15 cellular contexts compared by ENCODE assay signal in genomic region chr2:201152999-201153398, GRCh38. TPM values are rescaled to one million over a fixed set of nuclear protein-coding genes. Genes with fewer than 3 reads are reported as not detected.
DNase-seq lines count a peak whose midpoint lies in the region; ATAC-seq and TF ChIP-seq lines count a peak whose summit lies in the region.
"Had no signal": no experiment of that assay in that cellular context is flagged by ENCODE, and none has a peak within 500 bp of the region (broad histone marks: within the 10 kb centered on the region; RNA-seq: fewer than 3 reads in every experiment).

No MANE protein-coding gene starts in this region.

- H3K4me1 ChIP-seq in GM23248 (ENCODE audit: insufficient read depth) (peaks cover 43% of the 10 kb centered on the region), Peyer's patch (peaks cover 0 to 59% (median 6%) of the 10 kb centered on the region in 4 donors), esophagus muscularis mucosa (peaks cover 55 to 70% (median 63%) of the 10 kb centered on the region in 4 donors), smooth muscle cell (ENCODE audit: low read depth) (peaks cover 14% of the 10 kb centered on the region)
- H3K4me1 ChIP-seq: parathyroid adenoma had no signal

- H3K9me2 ChIP-seq in GM23248 (ENCODE audit: insufficient read depth), result no peaks in the 10 kb centered on the region

- peaks cover 55% of the 10 kb centered on the region for H3K79me2 ChIP-seq in GM23248 (ENCODE audit: insufficient read depth)
- H3K79me2 ChIP-seq in smooth muscle cell (ENCODE audit: low read depth), result no peaks in the 10 kb centered on the region
- H3K79me2 ChIP-seq: parathyroid adenoma had no signal

- peak overlapping the region; percentile 91 for H3K27ac ChIP-seq in GM23248
- H3K27ac ChIP-seq in Peyer's patch, result peak overlapping the region in 3 of 4 donors; percentile 6 to 87 (median 60)
- peak overlapping the region; percentile 79 to 87 (median 82) for H3K27ac ChIP-seq in esophagus muscularis mucosa (replicated peaks in 1 of 4)
- H3K27ac ChIP-seq in smooth muscle cell (ENCODE audit: low read depth), result peak overlapping the region; percentile 96
- H3K27ac ChIP-seq: parathyroid adenoma had no signal

- H3K27me3 ChIP-seq in GM23248 (replicated peaks; ENCODE audit: insufficient read depth) (no peaks in the 10 kb centered on the region), Peyer's patch (no peaks in the 10 kb centered on the region), esophagus muscularis mucosa (no peaks in the 10 kb centered on the region), smooth muscle cell (ENCODE audit: low read depth) (no peaks in the 10 kb centered on the region)
- H3K27me3 ChIP-seq: body of pancreas, MG63, SJSA1 had no signal

- H3K36me3 ChIP-seq in GM23248 (ENCODE audit: low read depth), result peaks cover 28% of the 10 kb centered on the region; the same call in 1 of the 2 replicates
- peaks cover 0 to 66% (median 2%) of the 10 kb centered on the region in 3 donors for H3K36me3 ChIP-seq in Peyer's patch
- H3K36me3 ChIP-seq in esophagus muscularis mucosa, result peaks cover 39 to 94% (median 72%) of the 10 kb centered on the region in 4 donors
- no peaks in the 10 kb centered on the region for H3K36me3 ChIP-seq in smooth muscle cell (ENCODE audit: low read depth)

- H2AFZ ChIP-seq in GM23248, result no peak overlapping the region
- H2AFZ ChIP-seq in smooth muscle cell (ENCODE audit: low read depth), result no peak overlapping the region
- H2AFZ ChIP-seq: parathyroid adenoma had no signal

- H3K9me3 ChIP-seq in GM23248 (ENCODE audit: low read depth), result no peaks in the 10 kb centered on the region
- H3K9me3 ChIP-seq in Peyer's patch, result no peaks in the 10 kb centered on the region
- no peaks in the 10 kb centered on the region for H3K9me3 ChIP-seq in esophagus muscularis mucosa
- no peaks in the 10 kb centered on the region for H3K9me3 ChIP-seq in smooth muscle cell (replicated peaks; ENCODE audit: low read depth)
- H3K9me3 ChIP-seq: body of pancreas, MG63, SJSA1 had no signal

- DNase-seq in GM23248 (no peak), Peyer's patch (no peak), esophagus muscularis mucosa (ENCODE audit: extremely low spot score) (no peak), smooth muscle cell (lab: John Stamatoyannopoulos, UW; ENCODE audit: unreplicated experiment) (no peak), activated gamma-delta T cell (lab: John Stamatoyannopoulos, UW) (no peak), T1000 (lab: John Stamatoyannopoulos, UW) (no peak)
- DNase-seq: activated CD4-positive, alpha-beta T cell treated with anti-CD3 and anti-CD28 coated beads, Interleukin-2, amount 50 U/mL, for 1 hour; body of pancreas; DMS79 treated with DMSO at 0.1 percent for 48 hours; islet precursor cell; MG63; NCI-H510A had no signal

- no peak for TF ChIP-seq CTCF in Peyer's patch (IDR thresholded peaks at IDR 0.05)
- no peak for TF ChIP-seq CTCF in esophagus muscularis mucosa (IDR thresholded peaks at IDR 0.05)
- no peak for TF ChIP-seq CTCF in smooth muscle cell (IDR thresholded peaks at IDR 0.05; ENCODE audit: borderline replicate concordance, insufficient read depth, poor library complexity, severe bottlenecking)

- H4K20me1 ChIP-seq in GM23248 (ENCODE audit: insufficient read depth), result no peaks in the 10 kb centered on the region
- no peaks in the 10 kb centered on the region for H4K20me1 ChIP-seq in smooth muscle cell (ENCODE audit: low read depth)

- no peak overlapping the region for H3K4me3 ChIP-seq in GM23248
- H3K4me3 ChIP-seq in Peyer's patch, result no peak overlapping the region
- H3K4me3 ChIP-seq in esophagus muscularis mucosa, result no peak overlapping the region
- H3K4me3 ChIP-seq in smooth muscle cell, result no peak overlapping the region
- H3K4me3 ChIP-seq: body of pancreas, MG63, SJSA1 had no signal

- peaks cover 60% of the 10 kb centered on the region for H3F3A ChIP-seq in GM23248 (ENCODE audit: insufficient read depth)
- H3F3A ChIP-seq in smooth muscle cell (ENCODE audit: low read depth), result peaks cover 14% of the 10 kb centered on the region

- TF ChIP-seq EP300 in esophagus muscularis mucosa (IDR thresholded peaks at IDR 0.05), result no peak

- H3K4me2 ChIP-seq in GM23248 (ENCODE audit: unreplicated experiment), result no peak overlapping the region
- no peak overlapping the region for H3K4me2 ChIP-seq in smooth muscle cell

- H3K9ac ChIP-seq in GM23248 (no peak overlapping the region), smooth muscle cell (ENCODE audit: low read depth) (no peak overlapping the region)
- H3K9ac ChIP-seq: parathyroid adenoma had no signal

- in situ Hi-C loops in GM23248 (cut with MboI), result no loop called here

- TF ChIP-seq POLR2A in Peyer's patch (IDR thresholded peaks at IDR 0.05) (no peak), esophagus muscularis mucosa (IDR thresholded peaks at IDR 0.05; ENCODE audit: low read depth) (no peak)

- no peak for ATAC-seq in GM18502 (IDR thresholded peaks at IDR 0.05; ENCODE audit: poor library complexity, unreplicated experiment)
- ATAC-seq: body of pancreas had no signal

- 100% methylated on average over 1 of the region's 1 CpG for WGBS in GM23248 (ENCODE audit: low coverage in 1 of 2, low lambda C conversion rate in 2 of 2, missing lambda C conversion rate in 2 of 2), 2 experiments
- no CpG with 5 or more reads among the region's 1 CpG for WGBS in esophagus muscularis mucosa
- 100% methylated on average over 1 of the region's 1 CpG for WGBS in smooth muscle cell (ENCODE audit: low lambda C conversion rate)

- intact Hi-C loops in esophagus muscularis mucosa (cut with DNase I), result loop anchor here (5.0 kb wide), 1 partner anchor 86 kb away; no protein-coding TSS in a partner anchor

RNA-seq across cellular contexts. Expression of gene CASP10, which starts 29.9 kb away (rescaled TPM):
- 5.1 and 5.2 TPM in 2 replicates for total RNA-seq in GM23248 (2014; rRNA removed; shearing (Covaris generic))
- polyA plus RNA-seq in GM23248 (2016; fragmentation: Nextera tagmentation; extraction: Ambion mirVana) (2.8 and 2.9 TPM in 2 replicates), smooth muscle cell (0.86 and 1.1 TPM in 2 replicates)
- total RNA-seq in Peyer's patch (10 to 100 TPM; 38.2 to 71.1 (median 46.2) TPM), esophagus muscularis mucosa (1 to 10 TPM; 2.2 to 7.3 (median 4.3) TPM), smooth muscle cell (0.36 and 0.90 TPM in 2 replicates)

RNA-seq across cellular contexts. Expression of gene CFLAR, which starts 37.0 kb away (rescaled TPM):
- total RNA-seq in GM23248 (2014; rRNA removed; shearing (Covaris generic)), result 47.2 and 64.7 TPM in 2 replicates
- polyA plus RNA-seq in GM23248 (2016; fragmentation: Nextera tagmentation; extraction: Ambion mirVana), result 43.6 and 46.1 TPM in 2 replicates
- total RNA-seq in Peyer's patch, result 100 to 1,000 TPM; 157 to 526 (median 297) TPM
- total RNA-seq in esophagus muscularis mucosa, result 100 to 1,000 TPM; 137 to 236 (median 202) TPM
- 27.1 and 42.5 TPM in 2 replicates for total RNA-seq in smooth muscle cell
- 16.0 and 24.0 TPM in 2 replicates for polyA plus RNA-seq in smooth muscle cell
